ENCODE assay signal across 2 cellular contexts in genomic region chr1:15742339-15742801, GRCh38.
TF ChIP-seq lines count a peak whose summit lies in the region.

TMEM82 (plus strand) TSS chr1:15742499; CDS start chr1:15742560, 61 bp downstream.

TF ChIP-seq in IMR-90, 13 proteins besides CTCF, POLR2A, EP300 and RAD21:
- no peak for TF ChIP-seq MAZ (IDR thresholded peaks at IDR 0.05; ENCODE audit: borderline replicate concordance, low read depth, low read length)
- TF ChIP-seq USF2 (IDR thresholded peaks at IDR 0.05; ENCODE audit: low read depth, low read length), result no peak
- no peak for TF ChIP-seq CEBPB (IDR thresholded peaks at IDR 0.05; ENCODE audit: low read depth, low read length)
- TF ChIP-seq BHLHE40 (IDR thresholded peaks at IDR 0.05; ENCODE audit: low read depth, low read length), result no peak
- TF ChIP-seq MXI1 (IDR thresholded peaks at IDR 0.05; ENCODE audit: borderline replicate concordance, low read depth, low read length), result no peak
- TF ChIP-seq CHD1 (IDR thresholded peaks at IDR 0.05; ENCODE audit: low read depth, low read length), result no peak
- TF ChIP-seq FOS (IDR thresholded peaks at IDR 0.05; ENCODE audit: low read depth, low read length), result no peak

TF ChIP-seq in endothelial cell of umbilical vein, 7 proteins besides CTCF, POLR2A, EP300 and RAD21:
- TF ChIP-seq POLR2AphosphoS5 (IDR thresholded peaks at IDR 0.05; ENCODE audit: insufficient read depth, low read depth, low read length), result peak; percentile 29
- TF ChIP-seq MAX (IDR thresholded peaks at IDR 0.05; ENCODE audit: insufficient read depth, insufficient read length), result no peak
- no peak for TF ChIP-seq MYC (IDR thresholded peaks at IDR 0.05; ENCODE audit: low read depth, low read length)
- no peak for TF ChIP-seq EZH2 (IDR thresholded peaks at IDR 0.05; ENCODE audit: borderline replicate concordance, low read depth, low read length, severe bottlenecking)
- TF ChIP-seq JUN (IDR thresholded peaks at IDR 0.05; ENCODE audit: borderline replicate concordance, insufficient read depth, insufficient read length, low read depth), result no peak
- no peak for TF ChIP-seq GATA2 (IDR thresholded peaks at IDR 0.05; ENCODE audit: insufficient read depth, insufficient read length, low read depth, low read length)
- no peak for TF ChIP-seq FOS (IDR thresholded peaks at IDR 0.05; ENCODE audit: borderline replicate concordance, insufficient read depth, low read length)
